In the genomic region with DNA sequence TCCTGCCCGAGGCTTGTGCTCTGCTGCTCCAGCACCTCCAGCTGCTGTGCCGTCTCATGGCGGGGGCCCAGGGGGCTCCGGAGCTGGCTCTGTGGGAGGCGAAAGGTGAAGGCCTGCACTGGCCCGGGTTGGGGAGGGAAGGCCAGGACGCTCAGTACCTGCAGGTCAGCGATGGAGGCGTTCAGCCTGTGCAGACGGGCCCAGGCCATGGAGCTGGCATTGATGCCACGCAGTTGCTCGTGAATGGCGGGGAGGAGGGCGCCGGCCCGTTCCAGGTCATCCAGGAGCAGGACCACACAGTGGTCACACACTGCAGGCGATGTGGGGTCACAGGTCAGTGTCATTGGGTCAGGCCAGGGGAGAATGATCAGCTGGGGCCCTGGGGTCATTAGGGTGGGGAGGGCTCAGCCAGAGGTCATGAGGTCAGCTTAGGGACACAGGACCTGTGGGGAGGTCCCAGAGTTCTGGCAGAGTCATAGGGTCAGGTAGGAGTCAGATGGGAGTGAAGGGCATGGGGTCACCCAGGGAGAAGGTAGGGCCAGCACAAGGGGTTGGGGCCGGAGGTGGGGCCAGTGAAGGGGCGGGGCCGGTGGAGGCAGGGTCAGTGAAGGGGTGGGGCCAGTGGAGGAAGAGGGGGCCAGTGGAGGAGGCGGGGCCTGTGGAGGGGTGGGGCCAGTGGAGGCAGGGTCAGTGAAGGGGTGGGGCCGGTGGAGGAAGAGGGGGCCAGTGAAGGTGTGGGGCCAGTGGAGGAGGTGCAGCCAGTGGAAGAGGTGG, we compare ENCODE assay signal across 13 cellular contexts. TPM values are rescaled to one million over a fixed set of nuclear protein-coding genes. Genes with fewer than 3 reads are reported as not detected.
DNase-seq lines count a peak whose midpoint lies in the region; ATAC-seq and TF ChIP-seq lines count a peak whose summit lies in the region.
"Had no signal": no experiment of that assay in that cellular context is flagged by ENCODE, and none has a peak within 500 bp of the region (broad histone marks: within the 10 kb centered on the region; RNA-seq: fewer than 3 reads in every experiment).

No MANE protein-coding gene starts in this region.

- TF ChIP-seq CTCF in heart left ventricle (IDR thresholded peaks at IDR 0.05): no peak
- no peak for TF ChIP-seq CTCF in right atrium auricular region (IDR thresholded peaks at IDR 0.05)
- no peak for TF ChIP-seq CTCF in SK-N-SH (IDR thresholded peaks at IDR 0.05)
- no peak for TF ChIP-seq CTCF in heart right ventricle (IDR thresholded peaks at IDR 0.05)
- TF ChIP-seq CTCF in upper lobe of right lung (IDR thresholded peaks at IDR 0.05): no peak

- intact Hi-C loops in heart left ventricle (cut with DNase I) (no loop called here), heart right ventricle (cut with DNase I) (no loop called here), upper lobe of right lung (cut with DNase I) (no loop called here)

- TF ChIP-seq POLR2A in heart left ventricle (IDR thresholded peaks at IDR 0.05): no peak

- no peaks in the 10 kb centered on the region for H3K79me2 ChIP-seq in SK-N-SH (ENCODE audit: insufficient read depth)
- H3K79me2 ChIP-seq: parathyroid adenoma had no signal

- H3K4me2 ChIP-seq in SK-N-SH: no peak overlapping the region

- H3K9ac ChIP-seq in SK-N-SH: no peak overlapping the region
- H3K9ac ChIP-seq: parathyroid adenoma had no signal

- no peak overlapping the region for H2AFZ ChIP-seq in SK-N-SH (ENCODE audit: low read depth)
- H2AFZ ChIP-seq: parathyroid adenoma had no signal

- CTCF ChIA-PET in SK-N-SH (lab: Yijun Ruan, JAX): interaction anchor here (1.4 kb wide), 1 partner anchor 63 kb away, joined by 3 read pairs; no protein-coding TSS in a partner anchor

- H3K36me3 ChIP-seq in heart left ventricle (peaks cover 3 to 82% (median 68%) of the 10 kb centered on the region in 9 donors), right atrium auricular region (peaks cover 66% of the 10 kb centered on the region), SK-N-SH (replicated peaks in 1 of 2; ENCODE audit: control insufficient read depth in 1 of 2, insufficient read depth in 2 of 2, low read length in 1 of 2) (peaks cover 0 to 60% of the 10 kb centered on the region in 2 experiments), heart right ventricle (peaks cover 5 to 85% (median 63%) of the 10 kb centered on the region in 9 donors), upper lobe of right lung (peaks cover 38% of the 10 kb centered on the region)

- no peaks in the 10 kb centered on the region for H3K9me3 ChIP-seq in heart left ventricle
- no peaks in the 10 kb centered on the region for H3K9me3 ChIP-seq in right atrium auricular region
- H3K9me3 ChIP-seq in SK-N-SH: no peaks in the 10 kb centered on the region
- no peaks in the 10 kb centered on the region for H3K9me3 ChIP-seq in heart right ventricle
- no peaks in the 10 kb centered on the region for H3K9me3 ChIP-seq in upper lobe of right lung

- H3K27me3 ChIP-seq in heart left ventricle (no peaks in the 10 kb centered on the region), right atrium auricular region (no peaks in the 10 kb centered on the region), SK-N-SH (ENCODE audit: insufficient read depth) (no peaks in the 10 kb centered on the region), heart right ventricle (no peaks in the 10 kb centered on the region), upper lobe of right lung (no peaks in the 10 kb centered on the region)

- no peak for TF ChIP-seq RAD21 in SK-N-SH (IDR thresholded peaks at IDR 0.05; ENCODE audit: low read length)

- POLR2A ChIA-PET in SK-N-SH (lab: Yijun Ruan, JAX): no interaction called here

- no peaks in the 10 kb centered on the region for H3F3A ChIP-seq in SK-N-SH (replicated peaks; ENCODE audit: insufficient read depth)

- H4K20me1 ChIP-seq in SK-N-SH (ENCODE audit: insufficient read depth): no peaks in the 10 kb centered on the region

- H3K27ac ChIP-seq in heart left ventricle: peak overlapping the region in 1 of 12 donors; percentile 62
- H3K27ac ChIP-seq in right atrium auricular region: no peak overlapping the region
- H3K27ac ChIP-seq in SK-N-SH (ENCODE audit: low read depth in 2 of 2, low read length in 1 of 2): no peak overlapping the region
- H3K27ac ChIP-seq in heart right ventricle: no peak overlapping the region
- no peak overlapping the region for H3K27ac ChIP-seq in upper lobe of right lung
- H3K27ac ChIP-seq: parathyroid adenoma, VCaP had no signal

- H3K4me1 ChIP-seq in heart left ventricle: no peaks in the 10 kb centered on the region
- H3K4me1 ChIP-seq in right atrium auricular region: no peaks in the 10 kb centered on the region
- no peaks in the 10 kb centered on the region for H3K4me1 ChIP-seq in SK-N-SH (ENCODE audit: control insufficient read depth in 1 of 2, insufficient read depth in 2 of 2, low read depth in 1 of 2, low read length in 1 of 2)
- H3K4me1 ChIP-seq in heart right ventricle: no peaks in the 10 kb centered on the region
- no peaks in the 10 kb centered on the region for H3K4me1 ChIP-seq in upper lobe of right lung
- H3K4me1 ChIP-seq: parathyroid adenoma had no signal

- TF ChIP-seq EP300 in SK-N-SH (IDR thresholded peaks at IDR 0.05; ENCODE audit: borderline replicate concordance in 1 of 2, low read depth in 1 of 2, low read length in 1 of 2): no peak

- ATAC-seq in heart left ventricle (peak; percentile 3 to 22 (median 9)), heart right ventricle (peak in 6 of 8 donors; percentile 4 to 27 (median 19)), upper lobe of right lung (peak; percentile 11)

- no peaks in the 10 kb centered on the region for H3K9me2 ChIP-seq in SK-N-SH

- DNase-seq in heart left ventricle (no peak), right atrium auricular region (ENCODE audit: low spot score) (no peak), SK-N-SH (peak; percentile 82), heart right ventricle (peak in 1 of 2 donors; percentile 25), upper lobe of right lung (no peak), middle frontal gyrus (ENCODE audit: extremely low spot score, low spot score) (no peak), NCI-H526 treated with DMSO at 0.1 percent for 48 hours (lab: John Stamatoyannopoulos, UW) (no peak)
- DNase-seq in stimulated activated naive CD4-positive, alpha-beta T cell treated with Interleukin-2 at 50 U/mL for 16 hours (lab: John Stamatoyannopoulos, UW): no peak
- DNase-seq: NCI-H1092 treated with DMSO at 0.1 percent for 48 hours; stimulated activated CD4-positive, alpha-beta T cell treated with anti-CD3 and anti-CD28 coated beads, Interleukin-4, amount 100 ng/mL, for 4 hours had no signal

- H3K4me3 ChIP-seq in heart left ventricle (no peak overlapping the region), right atrium auricular region (no peak overlapping the region), SK-N-SH (ENCODE audit: low read depth in 2 of 2, low read length in 1 of 2) (no peak overlapping the region), heart right ventricle (no peak overlapping the region), upper lobe of right lung (no peak overlapping the region)

- 90 to 95% (median 93%) methylated on average over 15 to 22 of the region's 22 CpGs for WGBS in heart left ventricle, 4 donors
- 90% methylated on average over 9 of the region's 22 CpGs for WGBS in SK-N-SH (ENCODE audit: low lambda C conversion rate)
- 93% methylated on average over 20 to 22 of the region's 22 CpGs for WGBS in heart right ventricle, 2 donors

TF ChIP-seq in SK-N-SH, 30 proteins besides CTCF, POLR2A, EP300 and RAD21 (continues in another document):
- TF ChIP-seq NRF1 (IDR thresholded peaks at IDR 0.05; ENCODE audit: low read depth, low read length) (no peak), CHD2 (IDR thresholded peaks at IDR 0.05; ENCODE audit: low read length, partially characterized antibody) (no peak), FOSL2 (IDR thresholded peaks at IDR 0.05; ENCODE audit: borderline replicate concordance, low read depth) (no peak), JUND (IDR thresholded peaks at IDR 0.05) (no peak), NFIC (IDR thresholded peaks at IDR 0.05; ENCODE audit: borderline replicate concordance) (no peak), SIN3A (IDR thresholded peaks at IDR 0.05; ENCODE audit: borderline replicate concordance, low read depth, low read length) (no peak), YY1 (IDR thresholded peaks at IDR 0.05; ENCODE audit: low read depth) (no peak), GATA2 (CRISPR knock-in tag; IDR thresholded peaks at IDR 0.05) (no peak), POLR2AphosphoS5 (IDR thresholded peaks at IDR 0.05; ENCODE audit: low read depth, low read length) (no peak), RCOR1 (IDR thresholded peaks at IDR 0.05; ENCODE audit: low read length) (no peak), SMC3 (IDR thresholded peaks at IDR 0.05; ENCODE audit: low read depth, low read length) (no peak), GABPA (IDR thresholded peaks at IDR 0.05; ENCODE audit: low read depth) (no peak)
- TF ChIP-seq, protein P1, sequence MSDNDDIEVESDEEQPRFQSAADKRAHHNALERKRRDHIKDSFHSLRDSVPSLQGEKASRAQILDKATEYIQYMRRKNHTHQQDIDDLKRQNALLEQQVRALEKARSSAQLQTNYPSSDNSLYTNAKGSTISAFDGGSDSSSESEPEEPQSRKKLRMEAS (IDR thresholded peaks at IDR 0.05; ENCODE audit: low read depth): no peak

RNA-seq across cellular contexts. Expression of a gene that starts 18.0 kb away (rescaled TPM):
- total RNA-seq in heart left ventricle (100 to 1,000 TPM in 3 of 9 donors, 10 to 100 TPM in 6; 66.8 to 218 (median 79.8) TPM), right atrium auricular region (100 to 1,000 TPM in 1 of 2 donors, 10 to 100 TPM in 1; 95.9 to 128 TPM), heart right ventricle (10 to 100 TPM; 67.7 to 97.0 (median 73.2) TPM), upper lobe of right lung (73.4 TPM)
- polyA plus RNA-seq in heart left ventricle (100 to 1,000 TPM in 1 of 2 donors, 10 to 100 TPM in 1; 87.2 to 187 TPM), SK-N-SH (2012; rRNA removed) (137 and 142 TPM in 2 replicates), heart right ventricle (100 to 1,000 TPM in 1 of 2 donors, 10 to 100 TPM in 1; 81.9 to 192 TPM)
- 77.3 and 106 TPM in 2 replicates for polyA plus RNA-seq in SK-N-SH (2012; cell fraction: cytosol; rRNA removed)
- polyA plus RNA-seq in SK-N-SH (2012; cell fraction: nucleus; rRNA removed): 122 and 167 TPM in 2 replicates

RNA-seq across cellular contexts. Expression of a gene that starts 46.3 kb away (rescaled TPM):
- total RNA-seq in heart left ventricle: 100 to 1,000 TPM in 1 of 9 donors, 10 to 100 TPM in 8; 57.4 to 107 (median 73.6) TPM
- polyA plus RNA-seq in heart left ventricle: 100 to 1,000 TPM in 1 of 2 donors, 10 to 100 TPM in 1; 72.0 to 128 TPM
- 10 to 100 TPM; 61.1 to 69.4 TPM for total RNA-seq in right atrium auricular region
- polyA plus RNA-seq in SK-N-SH (2012; rRNA removed): 16.1 and 27.2 TPM in 2 replicates
- polyA plus RNA-seq in SK-N-SH (2012; cell fraction: cytosol; rRNA removed): 9.9 and 17.8 TPM in 2 replicates
- 127 and 252 TPM in 2 replicates for polyA plus RNA-seq in SK-N-SH (2012; cell fraction: nucleus; rRNA removed)
- 100 to 1,000 TPM in 1 of 10 donors, 10 to 100 TPM in 9; 53.9 to 146 (median 67.2) TPM for total RNA-seq in heart right ventricle
- polyA plus RNA-seq in heart right ventricle: 100 to 1,000 TPM; 103 to 358 TPM
- total RNA-seq in upper lobe of right lung: 279 TPM
- polyA plus RNA-seq: CD14-positive monocyte had no signal
